Comparison of ENCODE assay signal across 20 cellular contexts in the genomic region with DNA sequence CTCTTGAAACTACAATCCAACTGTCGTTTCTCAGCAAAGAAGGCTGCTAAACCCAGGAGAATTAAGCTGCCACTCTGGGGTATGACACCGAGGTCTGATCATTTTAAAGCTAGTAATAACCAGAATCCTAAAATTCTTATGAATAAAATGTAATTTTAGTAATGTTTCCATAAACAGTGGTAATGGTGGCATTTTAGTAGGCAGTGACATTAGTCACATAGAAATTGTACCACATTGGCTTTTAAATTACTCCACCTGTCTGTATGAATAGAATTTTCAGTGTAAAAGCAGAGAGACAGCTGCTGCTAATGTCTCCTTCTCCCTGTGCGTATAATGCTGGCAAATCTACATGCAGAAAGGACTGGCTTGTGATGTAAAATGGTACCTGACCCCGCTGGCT.
"Had no signal": no experiment of that assay in that cellular context is flagged by ENCODE, and none has a peak within 500 bp of the region (broad histone marks: within the 10 kb centered on the region; RNA-seq: fewer than 3 reads in every experiment).

No MANE protein-coding gene starts in this region.

- H3K27ac Mint-ChIP-seq: activated CD8-positive, alpha-beta T cell treated with anti-CD3 and anti-CD28 coated beads for 36 hours; activated naive CD8-positive, alpha-beta T cell treated with anti-CD3 and anti-CD28 coated beads, Interleukin-2, amount 10 ng/mL, durations not matched to agents 7 days and 5 days; activated T-helper 17 cell treated with anti-CD3 and anti-CD28 coated beads, Interleukin-2, amount 50 U/mL, for 72 hours; effector memory CD8-positive, alpha-beta T cell; natural killer cell treated with Interleukin-12 subunit alpha and Interleukin-12 subunit beta and Interleukin-15 and Interleukin-18, amount 100 ng/mL, for 72 hours had no signal

- H3K36me3 Mint-ChIP-seq: activated naive CD8-positive, alpha-beta T cell treated with anti-CD3 and anti-CD28 coated beads, Interleukin-2, amount 10 ng/mL, durations not matched to agents 7 days and 5 days; natural killer cell treated with Interleukin-12 subunit alpha and Interleukin-12 subunit beta and Interleukin-15 and Interleukin-18, amount 100 ng/mL, for 72 hours had no signal

- ATAC-seq: activated CD8-positive, alpha-beta T cell treated with anti-CD3 and anti-CD28 coated beads for 36 hours; activated T-helper 17 cell treated with anti-CD3 and anti-CD28 coated beads, Interleukin-2, amount 50 U/mL, for 72 hours; effector memory CD8-positive, alpha-beta T cell; foreskin keratinocyte; left colon; lower lobe of right lung; natural killer cell treated with Interleukin-12 subunit alpha and Interleukin-12 subunit beta and Interleukin-15 and Interleukin-18, amount 100 ng/mL, for 72 hours had no signal

- H3K36me3 ChIP-seq: lower lobe of right lung, tibial artery, uterus had no signal

- H3K9me3 Mint-ChIP-seq: activated CD8-positive, alpha-beta T cell treated with anti-CD3 and anti-CD28 coated beads for 36 hours; activated naive CD8-positive, alpha-beta T cell treated with anti-CD3 and anti-CD28 coated beads, Interleukin-2, amount 10 ng/mL, durations not matched to agents 7 days and 5 days; natural killer cell treated with Interleukin-12 subunit alpha and Interleukin-12 subunit beta and Interleukin-15 and Interleukin-18, amount 100 ng/mL, for 72 hours had no signal

- H3K4me1 Mint-ChIP-seq: activated naive CD8-positive, alpha-beta T cell treated with anti-CD3 and anti-CD28 coated beads, Interleukin-2, amount 10 ng/mL, durations not matched to agents 7 days and 5 days; activated T-helper 17 cell treated with anti-CD3 and anti-CD28 coated beads, Interleukin-2, amount 50 U/mL, for 72 hours had no signal

- DNase-seq: activated CD4-positive, alpha-beta T cell treated with anti-CD3 and anti-CD28 coated beads for 48 hours; activated CD4-positive, CD25-positive, alpha-beta regulatory T cell; activated CD8-positive, alpha-beta T cell treated with anti-CD3 and anti-CD28 coated beads for 36 hours; activated naive CD4-positive, alpha-beta T cell; activated naive CD8-positive, alpha-beta T cell treated with anti-CD3 and anti-CD28 coated beads, Interleukin-2, amount 10 ng/mL, durations not matched to agents 7 days and 5 days; activated T-cell treated with anti-CD3 and anti-CD28 coated beads, Interleukin-2, amount 50 U/mL, for 1 hour; amygdala; effector memory CD8-positive, alpha-beta T cell; foreskin keratinocyte; hippocampal formation; left colon; lower lobe of right lung; occipital lobe; retina; stimulated activated naive CD4-positive, alpha-beta T cell; tibial artery; uterus had no signal

- H3K4me1 ChIP-seq: foreskin keratinocyte had no signal

- H3K9me3 ChIP-seq: lower lobe of right lung, tibial artery, uterus had no signal

- H3K27ac ChIP-seq: epithelial cell of prostate, foreskin keratinocyte, lower lobe of right lung, tibial artery, uterus had no signal

- H3K4me3 ChIP-seq: lower lobe of right lung, tibial artery, uterus had no signal

- H3K4me3 Mint-ChIP-seq: activated CD8-positive, alpha-beta T cell treated with anti-CD3 and anti-CD28 coated beads for 36 hours; activated naive CD8-positive, alpha-beta T cell treated with anti-CD3 and anti-CD28 coated beads, Interleukin-2, amount 10 ng/mL, durations not matched to agents 7 days and 5 days; activated T-helper 17 cell treated with anti-CD3 and anti-CD28 coated beads, Interleukin-2, amount 50 U/mL, for 72 hours; effector memory CD8-positive, alpha-beta T cell; natural killer cell treated with Interleukin-12 subunit alpha and Interleukin-12 subunit beta and Interleukin-15 and Interleukin-18, amount 100 ng/mL, for 72 hours had no signal

- H3K27me3 ChIP-seq: foreskin keratinocyte, tibial artery, uterus had no signal

- H3K27me3 Mint-ChIP-seq: activated naive CD8-positive, alpha-beta T cell treated with anti-CD3 and anti-CD28 coated beads, Interleukin-2, amount 10 ng/mL, durations not matched to agents 7 days and 5 days; effector memory CD8-positive, alpha-beta T cell had no signal
